In the genomic region with DNA sequence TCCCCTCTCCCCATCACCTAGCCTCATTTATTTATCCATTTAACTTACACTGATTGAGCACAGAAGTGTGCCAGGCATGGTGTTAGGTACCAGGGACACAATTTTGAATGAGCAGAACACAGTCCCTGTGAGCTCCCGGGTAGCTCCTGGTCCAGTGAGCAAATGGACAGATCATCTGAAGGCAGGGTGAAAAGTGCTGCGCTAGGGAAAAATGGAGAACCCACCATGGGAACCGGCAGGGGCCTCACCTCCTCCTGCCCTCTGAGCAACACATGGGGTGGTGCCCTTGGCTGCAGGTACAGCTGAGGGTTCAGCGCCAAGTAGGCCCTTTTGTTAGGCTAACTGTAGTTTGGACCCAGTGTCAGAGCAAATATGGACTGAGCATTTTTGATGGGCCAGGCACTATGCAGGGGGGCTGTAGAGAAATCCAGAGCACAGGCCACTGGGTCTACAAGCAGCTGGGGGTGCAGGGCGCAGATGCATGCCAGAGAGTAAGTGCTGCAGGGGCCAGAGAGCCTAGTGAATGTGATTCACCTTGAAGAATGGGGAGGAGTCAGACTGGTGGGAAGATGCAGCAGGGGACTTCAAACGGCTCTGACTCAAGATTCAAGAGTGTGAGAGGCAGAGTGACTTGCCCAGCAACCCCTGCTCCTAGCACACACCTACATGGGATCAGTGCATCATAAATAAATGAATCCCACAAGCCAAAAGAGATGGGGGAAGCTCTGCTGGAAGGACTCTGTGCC, we compare ENCODE assay signal across 12 cellular contexts. TPM values are rescaled to one million over a fixed set of nuclear protein-coding genes. Genes with fewer than 3 reads are reported as not detected.
DNase-seq lines count a peak whose midpoint lies in the region; ATAC-seq, FAIRE-seq and TF ChIP-seq lines count a peak whose summit lies in the region.
"Had no signal": no experiment of that assay in that cellular context is flagged by ENCODE, and none has a peak within 500 bp of the region (broad histone marks: within the 10 kb centered on the region; RNA-seq: fewer than 3 reads in every experiment).

No MANE protein-coding gene starts in this region.

- TF ChIP-seq CTCF in IMR-90 (conservative IDR thresholded peaks at IDR 0.05; ENCODE audit: low read depth, low read length): no peak
- TF ChIP-seq CTCF in chondrocyte (IDR thresholded peaks at IDR 0.05): no peak
- TF ChIP-seq CTCF in osteocyte (IDR thresholded peaks at IDR 0.05): no peak

- no peaks in the 10 kb centered on the region for H4K20me1 ChIP-seq in IMR-90 (ENCODE audit: insufficient read depth, low read length)

- peak overlapping the region; percentile 12 for H3K27ac ChIP-seq in IMR-90 (ENCODE audit: insufficient read depth, low read length)

- no peak overlapping the region for H3K4me2 ChIP-seq in IMR-90 (ENCODE audit: low read depth, low read length)

- H2BK5ac ChIP-seq in IMR-90 (ENCODE audit: low read depth, low read length, poor library complexity, severe bottlenecking): peak overlapping the region; percentile 78

- peak overlapping the region; percentile 62 to 74; a peak in 3 of 4 replicates for H4K8ac ChIP-seq in IMR-90 (ENCODE audit: low read depth in 2 of 2, low read length in 2 of 2)

- H3K9me1 ChIP-seq in IMR-90 (ENCODE audit: insufficient read depth, low read length): peaks cover 54% of the 10 kb centered on the region

- peak overlapping the region; percentile 84 for H2AK5ac ChIP-seq in IMR-90 (ENCODE audit: low read depth, low read length)

- H3K9me3 ChIP-seq in IMR-90 (ENCODE audit: control insufficient read depth, insufficient read depth, low read length): no peaks in the 10 kb centered on the region

- H2BK15ac ChIP-seq in IMR-90 (ENCODE audit: low read depth, low read length): peak overlapping the region; percentile 87; the same call in 1 of the 3 replicates

- H3K4me1 ChIP-seq in IMR-90 (ENCODE audit: control insufficient read depth, insufficient read depth, low read length): peaks cover 39% of the 10 kb centered on the region

- no peaks in the 10 kb centered on the region for H3K27me3 ChIP-seq in IMR-90 (ENCODE audit: control insufficient read depth, insufficient read depth, low read length)

- DNase-seq in AG08395 (ENCODE audit: low spot score) (peak; percentile 71), IMR-90 (peak; percentile 92), chondrocyte (ENCODE audit: low spot score) (no peak), osteocyte (ENCODE audit: extremely low spot score, unreplicated experiment) (no peak), GM19239 (ENCODE audit: insufficient read length, low spot score) (no peak), ureter (ENCODE audit: low spot score) (no peak), cerebellum (ENCODE audit: low spot score) (no peak)
- no peak for DNase-seq in activated T-helper 2 cell treated with anti-CD3 and anti-CD28 coated beads, Interferon-gamma antibody, Interleukin-2, Interleukin-4, amounts not matched to agents 10 μg/mL and 5 μg/mL and 100 μg/mL, durations not matched to agents 14 hours and 24 hours and 36 hours (ENCODE audit: low spot score)
- DNase-seq: DMS153; NCI-H187 treated with DMSO at 0.1 percent for 48 hours; nucleus accumbens; stimulated activated naive CD4-positive, alpha-beta T cell treated with Interleukin-2 at 50 U/mL for 16 hours had no signal

- H3K4me3 Mint-ChIP-seq in chondrocyte (ENCODE audit: unreplicated experiment) (no peak overlapping the region), osteocyte (ENCODE audit: unreplicated experiment) (no peak overlapping the region)
- H3K4me3 Mint-ChIP-seq in activated T-helper 2 cell treated with anti-CD3 and anti-CD28 coated beads, Interferon-gamma antibody, Interleukin-2, Interleukin-4, amounts not matched to agents 10 μg/mL and 5 μg/mL and 100 μg/mL, durations not matched to agents 14 hours and 24 hours and 36 hours (ENCODE audit: low read depth): no peak overlapping the region

- FAIRE-seq in GM19239 (lab: Jason Lieb, UNC): no peak

- H3K79me1 ChIP-seq in IMR-90 (ENCODE audit: low read depth in 1 of 2, low read length in 2 of 2): peaks cover 14 to 93% of the 10 kb centered on the region in 2 experiments

- peak overlapping the region; percentile 83 for H3K23ac ChIP-seq in IMR-90 (ENCODE audit: low read depth, low read length)

- peak overlapping the region; percentile 81 for H4K91ac ChIP-seq in IMR-90 (ENCODE audit: insufficient read depth, low read depth, low read length)

- peak overlapping the region; percentile 85 for H3K4ac ChIP-seq in IMR-90 (ENCODE audit: low read depth, low read length)

- H3K4me1 Mint-ChIP-seq in chondrocyte (ENCODE audit: low read depth) (peaks cover 52% of the 10 kb centered on the region), osteocyte (ENCODE audit: unreplicated experiment) (peaks cover 61% of the 10 kb centered on the region)
- peaks cover 12% of the 10 kb centered on the region for H3K4me1 Mint-ChIP-seq in activated T-helper 2 cell treated with anti-CD3 and anti-CD28 coated beads, Interferon-gamma antibody, Interleukin-2, Interleukin-4, amounts not matched to agents 10 μg/mL and 5 μg/mL and 100 μg/mL, durations not matched to agents 14 hours and 24 hours and 36 hours (ENCODE audit: low read depth)

- H3K56ac ChIP-seq in IMR-90 (ENCODE audit: extremely low read depth, insufficient read depth, low read length): no peak overlapping the region

- H3K9me3 Mint-ChIP-seq in chondrocyte (ENCODE audit: low read depth): no peaks in the 10 kb centered on the region
- no peaks in the 10 kb centered on the region for H3K9me3 Mint-ChIP-seq in osteocyte (ENCODE audit: unreplicated experiment)
- H3K9me3 Mint-ChIP-seq in activated T-helper 2 cell treated with anti-CD3 and anti-CD28 coated beads, Interferon-gamma antibody, Interleukin-2, Interleukin-4, amounts not matched to agents 10 μg/mL and 5 μg/mL and 100 μg/mL, durations not matched to agents 14 hours and 24 hours and 36 hours: no peaks in the 10 kb centered on the region

- H3K36me3 ChIP-seq in IMR-90 (ENCODE audit: control insufficient read depth, insufficient read depth, low read length): no peaks in the 10 kb centered on the region

- H3K27ac Mint-ChIP-seq in chondrocyte (ENCODE audit: unreplicated experiment) (peak overlapping the region; percentile 73), osteocyte (ENCODE audit: unreplicated experiment) (peak overlapping the region; percentile 85)
- H3K27ac Mint-ChIP-seq in activated T-helper 2 cell treated with anti-CD3 and anti-CD28 coated beads, Interferon-gamma antibody, Interleukin-2, Interleukin-4, amounts not matched to agents 10 μg/mL and 5 μg/mL and 100 μg/mL, durations not matched to agents 14 hours and 24 hours and 36 hours: no peak overlapping the region

- H3K14ac ChIP-seq in IMR-90 (replicated peaks; ENCODE audit: low read depth, low read length): peak overlapping the region; percentile 75

- no peak overlapping the region for H3K4me3 ChIP-seq in IMR-90 (ENCODE audit: insufficient read depth, low read depth, low read length)

- H2BK120ac ChIP-seq in IMR-90 (ENCODE audit: low read depth, low read length): peak overlapping the region; percentile 78

- WGBS in IMR-90 (ENCODE audit: extremely low coverage in 2 of 2, insufficient read length in 1 of 2), 2 experiments: no CpG with 5 or more reads among the region's 6 CpGs

- peak overlapping the region; percentile 54 for H2BK20ac ChIP-seq in IMR-90 (ENCODE audit: low read depth, low read length)

- peak overlapping the region; percentile 48 for H2AFZ ChIP-seq in IMR-90 (replicated peaks; ENCODE audit: low read length, poor library complexity)

- dilution Hi-C loops in IMR-90 (cut with HindIII; ENCODE audit: low sequenced_read_pairs, unreplicated experiment): no loop called here

- CTCF ChIA-PET in IMR-90 (lab: Yijun Ruan, JAX): interaction anchor here (0.7 to 1.0 kb wide), 2 partner anchors 11 to 14 kb away, joined by 3 read pairs; no protein-coding TSS in a partner anchor

- peak overlapping the region; percentile 62 for H2AK9ac ChIP-seq in IMR-90 (replicated peaks; ENCODE audit: low read depth, low read length, poor library complexity)

- BruUV-seq in IMR-90 (replicated peaks; lab: Mats Ljungman, UMichigan): no TSS peak

- H3K18ac ChIP-seq in IMR-90 (ENCODE audit: low read depth, low read length): peak overlapping the region; percentile 58

- POLR2A ChIA-PET in IMR-90 (lab: Charles Lee; ENCODE audit: unreplicated experiment): interaction anchor here (1.1 kb wide), 1 partner anchor 11 kb away, joined by 5 read pairs; no protein-coding TSS in a partner anchor

- intact Hi-C loops in IMR-90 (cut with micrococcal nuclease): no loop called here
- intact Hi-C loops in activated T-helper 2 cell treated with anti-CD3 and anti-CD28 coated beads, Interferon-gamma antibody, Interleukin-2, Interleukin-4, amounts not matched to agents 10 μg/mL and 5 μg/mL and 100 μg/mL, durations not matched to agents 14 hours and 24 hours and 36 hours (cut with micrococcal nuclease): no loop called here

- H4K5ac ChIP-seq in IMR-90 (ENCODE audit: low read depth, low read length): peak overlapping the region; percentile 53

- in situ Hi-C loops in IMR-90 (cut with MboI; ENCODE audit: low sequenced_read_pairs): no loop called here

- no peaks in the 10 kb centered on the region for H3K27me3 Mint-ChIP-seq in chondrocyte (ENCODE audit: low read depth)
- no peaks in the 10 kb centered on the region for H3K27me3 Mint-ChIP-seq in osteocyte (ENCODE audit: unreplicated experiment)
- no peaks in the 10 kb centered on the region for H3K27me3 Mint-ChIP-seq in activated T-helper 2 cell treated with anti-CD3 and anti-CD28 coated beads, Interferon-gamma antibody, Interleukin-2, Interleukin-4, amounts not matched to agents 10 μg/mL and 5 μg/mL and 100 μg/mL, durations not matched to agents 14 hours and 24 hours and 36 hours (ENCODE audit: low read depth)

- H3K36me3 Mint-ChIP-seq in chondrocyte (ENCODE audit: low read depth): peaks cover 13% of the 10 kb centered on the region
- peaks cover 48% of the 10 kb centered on the region for H3K36me3 Mint-ChIP-seq in osteocyte (ENCODE audit: unreplicated experiment)
- no peaks in the 10 kb centered on the region for H3K36me3 Mint-ChIP-seq in activated T-helper 2 cell treated with anti-CD3 and anti-CD28 coated beads, Interferon-gamma antibody, Interleukin-2, Interleukin-4, amounts not matched to agents 10 μg/mL and 5 μg/mL and 100 μg/mL, durations not matched to agents 14 hours and 24 hours and 36 hours (ENCODE audit: low read depth)

- peak; percentile 56 for ATAC-seq in IMR-90 (ENCODE audit: low read depth)

- no peak for TF ChIP-seq POLR2A in IMR-90 (IDR thresholded peaks at IDR 0.05; ENCODE audit: low read depth, low read length)

- peak; percentile 15; the same call in 1 of the 2 replicates for TF ChIP-seq RAD21 in IMR-90 (IDR thresholded peaks at IDR 0.05; ENCODE audit: low read length)

- no peak overlapping the region for H3K9ac ChIP-seq in IMR-90 (ENCODE audit: low read depth, low read length)

RNA-seq across cellular contexts. Expression of a gene that starts 28.2 kb away (rescaled TPM):
- 23.8 and 26.7 TPM in 2 replicates for total RNA-seq in IMR-90 (2012; rRNA removed)
- polyA plus RNA-seq in IMR-90 (2012; rRNA removed): 79.3 and 81.8 TPM in 2 replicates
- 49.1 and 65.1 TPM in 2 replicates for polyA plus RNA-seq in IMR-90 (2012; cell fraction: cytosol; rRNA removed)
- 57.1 and 111 TPM in 2 replicates for polyA plus RNA-seq in IMR-90 (2012; cell fraction: nucleus; rRNA removed; ENCODE audit: low replicate concordance)
- total RNA-seq in chondrocyte: 210 to 446 TPM (median 215 TPM) in 3 replicates
- 377 and 379 TPM in 2 replicates for total RNA-seq in osteocyte
- total RNA-seq in ureter: 6.8 TPM
- total RNA-seq in cerebellum: 0.91 TPM
- total RNA-seq in activated T-helper 2 cell treated with anti-CD3 and anti-CD28 coated beads, Interferon-gamma antibody, Interleukin-2, Interleukin-4, amounts not matched to agents 10 μg/mL and 5 μg/mL and 100 μg/mL, durations not matched to agents 14 hours and 24 hours and 36 hours: 0.07 and 0.23 TPM in 2 replicates

Comparison
In these comparisons a context has a peak if more than half of its experiments do, and no peak if none do; other contexts are left out.
1. DNase-seq: peak in AG08395 (single experiment) and IMR-90 (single experiment); none in chondrocyte (single experiment), osteocyte (single experiment), GM19239 (single experiment), ureter (single experiment), cerebellum (single experiment) and activated T-helper 2 cell treated with anti-CD3 and anti-CD28 coated beads, Interferon-gamma antibody, Interleukin-2, Interleukin-4, amounts not matched to agents 10 μg/mL and 5 μg/mL and 100 μg/mL, durations not matched to agents 14 hours and 24 hours and 36 hours (single experiment).